In the genomic region with DNA sequence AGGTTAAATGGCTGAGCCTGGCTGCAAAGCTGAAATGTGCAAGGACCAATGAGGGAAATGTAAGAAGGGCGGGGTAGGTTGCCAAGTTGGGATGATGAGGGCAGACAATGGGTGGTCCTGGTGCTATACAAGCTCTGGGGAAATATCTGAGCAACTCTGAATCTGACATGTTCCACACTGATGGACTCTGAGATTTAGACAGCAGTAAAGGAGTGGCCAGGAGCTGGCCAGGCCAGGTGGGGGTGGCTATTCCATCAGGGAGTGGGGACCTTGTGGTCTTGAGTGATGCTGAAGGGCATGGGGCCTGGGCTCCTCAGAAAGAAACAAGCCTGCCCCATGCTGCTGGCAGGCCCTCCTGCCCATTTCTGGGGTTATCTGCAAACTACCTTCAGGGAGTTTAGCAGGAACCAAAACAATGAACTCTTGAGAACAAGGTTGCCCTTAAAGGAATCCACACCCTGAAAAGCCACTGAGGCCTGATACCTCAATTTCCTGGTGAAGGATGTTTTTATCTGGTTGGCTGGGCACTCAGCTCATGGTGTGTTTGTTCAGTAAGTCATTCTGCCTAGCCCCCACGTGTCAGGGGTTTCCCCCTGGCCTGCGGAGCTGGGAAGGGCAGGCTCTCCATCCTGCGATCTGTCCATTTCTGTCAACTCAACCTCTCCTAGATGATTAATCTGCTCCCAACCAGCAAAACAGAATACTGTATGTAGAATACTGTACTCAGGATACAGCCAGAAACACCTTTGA, we compare ENCODE assay signal across 12 cellular contexts.
DNase-seq lines count a peak whose midpoint lies in the region; ATAC-seq and TF ChIP-seq lines count a peak whose summit lies in the region.
"Had no signal": no experiment of that assay in that cellular context is flagged by ENCODE, and none has a peak within 500 bp of the region (broad histone marks: within the 10 kb centered on the region; RNA-seq: fewer than 3 reads in every experiment).

No MANE protein-coding gene starts in this region.

- H3F3A ChIP-seq in SK-N-SH (replicated peaks; ENCODE audit: insufficient read depth), result no peaks in the 10 kb centered on the region

- no peak for TF ChIP-seq RAD21 in SK-N-SH (IDR thresholded peaks at IDR 0.05; ENCODE audit: low read length)

- H3K36me3 ChIP-seq in SK-N-SH (replicated peaks in 1 of 2; ENCODE audit: control insufficient read depth in 1 of 2, insufficient read depth in 2 of 2, low read length in 1 of 2), result no peaks in the 10 kb centered on the region
- no peaks in the 10 kb centered on the region for H3K36me3 ChIP-seq in skeletal muscle satellite cell (ENCODE audit: insufficient read depth, low read length)
- H3K36me3 ChIP-seq: lower lobe of right lung had no signal

- H4K20me1 ChIP-seq in SK-N-SH (ENCODE audit: insufficient read depth), result no peaks in the 10 kb centered on the region

- CTCF ChIA-PET in SK-N-SH (lab: Yijun Ruan, JAX), result interaction anchor here (0.5 to 1.0 kb wide), 3 partner anchors 24 to 241 kb away, joined by 3 to 5 read pairs (median 4); no protein-coding TSS in a partner anchor

- H3K79me2 ChIP-seq in SK-N-SH (ENCODE audit: insufficient read depth), result no peaks in the 10 kb centered on the region

- H3K27ac ChIP-seq in SK-N-SH (ENCODE audit: low read depth in 2 of 2, low read length in 1 of 2), result peak overlapping the region; percentile 6 to 88; a peak in 2 of 4 replicates
- H3K27ac ChIP-seq: foreskin keratinocyte, lower lobe of right lung had no signal

- peak overlapping the region; percentile 14; the same call in 1 of the 2 replicates for H2AFZ ChIP-seq in SK-N-SH (ENCODE audit: low read depth)

- H3K27me3 ChIP-seq in SK-N-SH (ENCODE audit: insufficient read depth), result no peaks in the 10 kb centered on the region
- no peaks in the 10 kb centered on the region for H3K27me3 ChIP-seq in skeletal muscle satellite cell (ENCODE audit: control insufficient read depth, insufficient read depth, low read length)

- DNase-seq in SK-N-SH, result no peak
- peak; percentile 65 for DNase-seq in iris pigment epithelial cell (ENCODE audit: low read depth)
- DNase-seq in GDM1 (lab: John Stamatoyannopoulos, UW), result no peak
- DNase-seq in activated effector memory CD4-positive, alpha-beta T cell treated with Interleukin-2 at 50 U/mL for 16 hours, result no peak
- DNase-seq: DMS 273 treated with DMSO at 0.1 percent for 48 hours, lower lobe of right lung, NCI-H526 had no signal

- H3K9me3 ChIP-seq in SK-N-SH (no peaks in the 10 kb centered on the region), skeletal muscle satellite cell (replicated peaks; ENCODE audit: low read length) (no peaks in the 10 kb centered on the region)
- H3K9me3 ChIP-seq: lower lobe of right lung had no signal

- no peak overlapping the region for H3K4me3 ChIP-seq in SK-N-SH (ENCODE audit: low read depth in 2 of 2, low read length in 1 of 2)
- H3K4me3 ChIP-seq in skeletal muscle satellite cell (ENCODE audit: low read length), result peak overlapping the region; percentile 2
- H3K4me3 ChIP-seq: lower lobe of right lung had no signal

- peak overlapping the region; percentile 27 for H3K4me2 ChIP-seq in SK-N-SH
- peak overlapping the region; percentile 26 for H3K4me2 ChIP-seq in skeletal muscle satellite cell (ENCODE audit: low read length)

- WGBS in SK-N-SH (ENCODE audit: low lambda C conversion rate), result 88% methylated on average over 4 of the region's 4 CpGs

- TF ChIP-seq CTCF in SK-N-SH (IDR thresholded peaks at IDR 0.05), result no peak

- TF ChIP-seq EP300 in SK-N-SH (IDR thresholded peaks at IDR 0.05; ENCODE audit: borderline replicate concordance in 1 of 2, low read depth in 1 of 2, low read length in 1 of 2), result no peak

- POLR2A ChIA-PET in SK-N-SH (lab: Yijun Ruan, JAX), result no interaction called here

- no peaks in the 10 kb centered on the region for H3K9me2 ChIP-seq in SK-N-SH

- H3K9ac ChIP-seq in SK-N-SH (no peak overlapping the region), skeletal muscle satellite cell (ENCODE audit: low read depth, low read length) (no peak overlapping the region)

- H3K4me1 ChIP-seq in SK-N-SH (ENCODE audit: control insufficient read depth in 1 of 2, insufficient read depth in 2 of 2, low read depth in 1 of 2, low read length in 1 of 2) (peaks cover 13 to 43% of the 10 kb centered on the region in 2 experiments), skeletal muscle satellite cell (ENCODE audit: control insufficient read depth, insufficient read depth, low read length) (peaks cover 15% of the 10 kb centered on the region)
- H3K4me1 ChIP-seq: foreskin keratinocyte had no signal

- ATAC-seq in HG02759 (IDR thresholded peaks at IDR 0.05; ENCODE audit: unreplicated experiment) (peak; percentile 47), HG02840 (IDR thresholded peaks at IDR 0.05; ENCODE audit: low FRiP score, unreplicated experiment) (no peak), GM18520 (IDR thresholded peaks at IDR 0.05; ENCODE audit: unreplicated experiment) (no peak)
- ATAC-seq: foreskin keratinocyte had no signal

TF ChIP-seq in SK-N-SH, 30 proteins besides CTCF, POLR2A, EP300 and RAD21:
- TF ChIP-seq, protein P1, sequence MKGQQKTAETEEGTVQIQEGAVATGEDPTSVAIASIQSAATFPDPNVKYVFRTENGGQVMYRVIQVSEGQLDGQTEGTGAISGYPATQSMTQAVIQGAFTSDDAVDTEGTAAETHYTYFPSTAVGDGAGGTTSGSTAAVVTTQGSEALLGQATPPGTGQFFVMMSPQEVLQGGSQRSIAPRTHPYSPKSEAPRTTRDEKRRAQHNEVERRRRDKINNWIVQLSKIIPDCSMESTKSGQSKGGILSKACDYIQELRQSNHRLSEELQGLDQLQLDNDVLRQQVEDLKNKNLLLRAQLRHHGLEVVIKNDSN (IDR thresholded peaks at IDR 0.05; ENCODE audit: borderline replicate concordance, low read depth), result no peak
- TF ChIP-seq FOSL2 (IDR thresholded peaks at IDR 0.05; ENCODE audit: borderline replicate concordance, low read depth) (no peak), RXRA (IDR thresholded peaks at IDR 0.05; ENCODE audit: borderline replicate concordance, low read depth) (no peak), SIN3A (IDR thresholded peaks at IDR 0.05; ENCODE audit: borderline replicate concordance, low read depth, low read length) (no peak), MXI1 (IDR thresholded peaks at IDR 0.05; ENCODE audit: low read depth, low read length) (no peak), ELF1 (IDR thresholded peaks at IDR 0.05) (no peak), EZH2phosphoT487 (IDR thresholded peaks at IDR 0.05; ENCODE audit: borderline replicate concordance, low read depth) (no peak)
- TF ChIP-seq, protein P2, sequence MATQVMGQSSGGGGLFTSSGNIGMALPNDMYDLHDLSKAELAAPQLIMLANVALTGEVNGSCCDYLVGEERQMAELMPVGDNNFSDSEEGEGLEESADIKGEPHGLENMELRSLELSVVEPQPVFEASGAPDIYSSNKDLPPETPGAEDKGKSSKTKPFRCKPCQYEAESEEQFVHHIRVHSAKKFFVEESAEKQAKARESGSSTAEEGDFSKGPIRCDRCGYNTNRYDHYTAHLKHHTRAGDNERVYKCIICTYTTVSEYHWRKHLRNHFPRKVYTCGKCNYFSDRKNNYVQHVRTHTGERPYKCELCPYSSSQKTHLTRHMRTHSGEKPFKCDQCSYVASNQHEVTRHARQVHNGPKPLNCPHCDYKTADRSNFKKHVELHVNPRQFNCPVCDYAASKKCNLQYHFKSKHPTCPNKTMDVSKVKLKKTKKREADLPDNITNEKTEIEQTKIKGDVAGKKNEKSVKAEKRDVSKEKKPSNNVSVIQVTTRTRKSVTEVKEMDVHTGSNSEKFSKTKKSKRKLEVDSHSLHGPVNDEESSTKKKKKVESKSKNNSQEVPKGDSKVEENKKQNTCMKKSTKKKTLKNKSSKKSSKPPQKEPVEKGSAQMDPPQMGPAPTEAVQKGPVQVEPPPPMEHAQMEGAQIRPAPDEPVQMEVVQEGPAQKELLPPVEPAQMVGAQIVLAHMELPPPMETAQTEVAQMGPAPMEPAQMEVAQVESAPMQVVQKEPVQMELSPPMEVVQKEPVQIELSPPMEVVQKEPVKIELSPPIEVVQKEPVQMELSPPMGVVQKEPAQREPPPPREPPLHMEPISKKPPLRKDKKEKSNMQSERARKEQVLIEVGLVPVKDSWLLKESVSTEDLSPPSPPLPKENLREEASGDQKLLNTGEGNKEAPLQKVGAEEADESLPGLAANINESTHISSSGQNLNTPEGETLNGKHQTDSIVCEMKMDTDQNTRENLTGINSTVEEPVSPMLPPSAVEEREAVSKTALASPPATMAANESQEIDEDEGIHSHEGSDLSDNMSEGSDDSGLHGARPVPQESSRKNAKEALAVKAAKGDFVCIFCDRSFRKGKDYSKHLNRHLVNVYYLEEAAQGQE (IDR thresholded peaks at IDR 0.05; ENCODE audit: low read depth, low read length), result no peak
